ENCODE assay signal across 14 cellular contexts in the genomic region with DNA sequence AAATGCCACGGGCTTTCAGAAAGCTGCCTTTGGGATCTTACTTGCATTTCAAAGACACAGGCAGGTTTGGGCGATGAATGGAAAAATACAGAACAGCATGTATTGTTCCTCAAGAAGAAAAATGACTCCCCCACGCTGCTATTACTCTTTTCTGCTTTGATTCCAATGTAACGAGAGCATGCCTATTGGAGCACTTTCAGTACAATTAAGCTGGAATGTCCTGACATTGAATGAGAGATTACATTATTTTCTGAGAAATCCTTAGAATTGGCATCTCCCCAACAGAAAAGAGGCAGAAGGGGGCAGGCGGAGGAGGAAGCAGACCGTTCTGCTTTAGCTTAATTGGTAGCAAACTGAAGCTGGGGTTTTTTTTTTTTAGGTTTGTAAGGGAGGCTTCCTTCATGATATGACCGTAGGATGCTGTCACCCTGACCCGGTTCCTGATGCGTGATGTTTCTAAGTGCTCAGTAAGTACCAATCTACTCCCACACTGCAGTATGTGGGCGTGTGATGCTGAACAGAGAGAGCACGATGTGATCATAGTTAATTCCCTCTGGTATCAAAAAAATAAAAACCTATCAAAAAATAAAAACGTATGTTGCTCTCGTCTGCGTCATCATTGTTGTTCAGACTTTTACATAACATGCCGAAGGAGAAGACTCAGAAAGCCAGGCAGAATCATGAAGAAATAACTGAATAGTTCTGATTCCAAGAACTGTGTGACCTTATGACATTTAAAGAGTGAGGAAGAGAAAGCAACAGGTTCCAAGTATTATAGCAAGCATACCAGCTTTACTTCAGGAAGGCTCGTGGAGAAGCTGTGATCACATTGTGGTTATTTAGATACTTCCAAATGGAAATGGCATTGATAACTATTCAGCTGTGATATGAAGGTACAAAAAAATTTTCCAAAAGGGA. TPM values are rescaled to one million over a fixed set of nuclear protein-coding genes. Genes with fewer than 3 reads are reported as not detected.
DNase-seq lines count a peak whose midpoint lies in the region; FAIRE-seq and TF ChIP-seq lines count a peak whose summit lies in the region.
"Had no signal": no experiment of that assay in that cellular context is flagged by ENCODE, and none has a peak within 500 bp of the region (broad histone marks: within the 10 kb centered on the region; RNA-seq: fewer than 3 reads in every experiment).

No MANE protein-coding gene starts in this region.

- H3K27me3 ChIP-seq in SJCRH30 = no peaks in the 10 kb centered on the region
- H3K27me3 ChIP-seq: right lobe of liver had no signal

- H3K36me3 Mint-ChIP-seq in type B pancreatic cell = peaks cover 7% of the 10 kb centered on the region
- H3K36me3 Mint-ChIP-seq: activated naive CD4-positive, alpha-beta T cell treated with anti-CD3 and anti-CD28 coated beads, Interleukin-2, amount 50 U/mL, for 24 hours had no signal

- FAIRE-seq in GM19239 (lab: Jason Lieb, UNC) = no peak

- DNase-seq in A172 (ENCODE audit: low spot score) (peak; percentile 28), MV-4-11 (lab: John Stamatoyannopoulos, UW) (peak; percentile 67), cerebellar cortex (ENCODE audit: low spot score) (peak; percentile 85), inferior parietal cortex (ENCODE audit: extremely low spot score) (peak; percentile 61), SJCRH30 (no peak), type B pancreatic cell (ENCODE audit: extremely low spot score, unreplicated experiment) (no peak), GM19239 (ENCODE audit: insufficient read length, low spot score) (no peak)
- DNase-seq in stimulated activated CD4-positive, alpha-beta T cell treated with anti-CD3 and anti-CD28 coated beads, Interleukin-2, amount 100 ng/mL, for 48 hours = no peak
- DNase-seq: mammary epithelial cell; stimulated activated CD8-positive, alpha-beta memory T cell treated with anti-CD3 and anti-CD28 coated beads, Interleukin-4, amount 100 ng/mL, for 48 hours had no signal

- no peaks in the 10 kb centered on the region for H3K9me3 ChIP-seq in SJCRH30 (replicated peaks)
- H3K9me3 ChIP-seq: right lobe of liver had no signal

- H3K9me3 Mint-ChIP-seq in type B pancreatic cell = no peaks in the 10 kb centered on the region
- H3K9me3 Mint-ChIP-seq: activated naive CD4-positive, alpha-beta T cell treated with anti-CD3 and anti-CD28 coated beads, Interleukin-2, amount 50 U/mL, for 24 hours had no signal

- H3K27me3 Mint-ChIP-seq in type B pancreatic cell = no peaks in the 10 kb centered on the region

- H3K27ac ChIP-seq in SJCRH30 = no peak overlapping the region
- H3K27ac ChIP-seq: epithelial cell of prostate, HL-60, right lobe of liver had no signal

- no peaks in the 10 kb centered on the region for H3K4me1 ChIP-seq in SJCRH30

- peaks cover 21% of the 10 kb centered on the region for H3K4me1 Mint-ChIP-seq in type B pancreatic cell (ENCODE audit: unreplicated experiment)
- H3K4me1 Mint-ChIP-seq: activated naive CD4-positive, alpha-beta T cell treated with anti-CD3 and anti-CD28 coated beads, Interleukin-2, amount 50 U/mL, for 24 hours had no signal

- no peak overlapping the region for H3K4me3 Mint-ChIP-seq in type B pancreatic cell
- H3K4me3 Mint-ChIP-seq: activated naive CD4-positive, alpha-beta T cell treated with anti-CD3 and anti-CD28 coated beads, Interleukin-2, amount 50 U/mL, for 24 hours had no signal

- no peaks in the 10 kb centered on the region for H3K36me3 ChIP-seq in SJCRH30
- H3K36me3 ChIP-seq: right lobe of liver had no signal

- TF ChIP-seq CTCF in type B pancreatic cell (conservative IDR thresholded peaks at IDR 0.05) = no peak

- no peak overlapping the region for H3K27ac Mint-ChIP-seq in type B pancreatic cell
- H3K27ac Mint-ChIP-seq: activated naive CD4-positive, alpha-beta T cell treated with anti-CD3 and anti-CD28 coated beads, Interleukin-2, amount 50 U/mL, for 24 hours had no signal

- no peak overlapping the region for H3K4me3 ChIP-seq in SJCRH30
- H3K4me3 ChIP-seq: right lobe of liver had no signal

RNA-seq across cellular contexts. Expression of gene LONRF2, which starts 40.5 kb away (rescaled TPM):
- total RNA-seq in A172 (2014; rRNA removed; shearing (Covaris generic)) = 5.0 and 6.0 TPM in 2 replicates
- not detected in 2 replicates for total RNA-seq in SJCRH30 (2014; rRNA removed; shearing (Covaris generic))
- 4.5 and 8.9 TPM in 2 replicates for total RNA-seq in type B pancreatic cell (ENCODE audit: low replicate concordance)

Comparison
In these comparisons a context has a peak if more than half of its experiments do, and no peak if none do; other contexts are left out.
1. DNase-seq: peak in A172 (single experiment), MV-4-11 (single experiment), cerebellar cortex (single experiment) and inferior parietal cortex (single experiment); none in SJCRH30 (0 of 2), type B pancreatic cell (single experiment), GM19239 (single experiment) and stimulated activated CD4-positive, alpha-beta T cell treated with anti-CD3 and anti-CD28 coated beads, Interleukin-2, amount 100 ng/mL, for 48 hours (0 of 2).